8 cellular contexts compared by ENCODE assay signal in the genomic region with DNA sequence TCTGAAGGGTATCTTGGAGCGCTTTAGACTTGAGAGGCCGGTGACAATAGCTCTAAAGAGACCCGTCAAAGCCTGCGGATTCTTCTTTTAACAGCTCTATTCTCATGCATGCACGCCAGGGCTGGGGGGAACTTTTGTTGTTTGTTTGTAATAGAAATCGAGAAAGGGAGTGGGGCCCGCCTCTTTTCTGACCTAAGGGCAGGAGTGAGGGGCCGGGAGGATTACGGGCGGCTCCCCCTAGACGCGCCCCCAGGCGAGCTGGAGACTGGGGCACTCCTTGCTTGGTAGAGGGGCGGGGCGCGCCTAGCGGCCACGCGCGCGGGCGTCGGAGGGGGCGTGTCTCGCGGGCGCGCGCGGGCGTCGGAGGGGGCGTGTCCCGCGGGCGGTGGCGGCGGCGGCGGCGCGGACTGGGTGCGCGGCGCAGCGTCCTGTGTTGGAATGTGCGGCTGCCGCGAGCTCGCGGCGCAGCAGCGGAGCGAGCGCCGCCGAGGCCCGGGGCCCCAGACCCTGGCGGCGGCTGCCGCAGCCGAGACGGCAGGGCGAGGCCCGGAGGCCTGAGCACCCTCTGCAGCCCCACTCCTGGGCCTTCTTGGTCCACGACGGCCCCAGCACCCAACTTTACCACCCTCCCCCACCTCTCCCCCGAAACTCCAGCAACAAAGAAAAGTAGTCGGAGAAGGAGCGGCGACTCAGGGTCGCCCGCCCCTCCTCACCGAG. TPM values are rescaled to one million over a fixed set of nuclear protein-coding genes. Genes with fewer than 3 reads are reported as not detected.
DNase-seq lines count a peak whose midpoint lies in the region; ATAC-seq and TF ChIP-seq lines count a peak whose summit lies in the region.

A gene with protein sequence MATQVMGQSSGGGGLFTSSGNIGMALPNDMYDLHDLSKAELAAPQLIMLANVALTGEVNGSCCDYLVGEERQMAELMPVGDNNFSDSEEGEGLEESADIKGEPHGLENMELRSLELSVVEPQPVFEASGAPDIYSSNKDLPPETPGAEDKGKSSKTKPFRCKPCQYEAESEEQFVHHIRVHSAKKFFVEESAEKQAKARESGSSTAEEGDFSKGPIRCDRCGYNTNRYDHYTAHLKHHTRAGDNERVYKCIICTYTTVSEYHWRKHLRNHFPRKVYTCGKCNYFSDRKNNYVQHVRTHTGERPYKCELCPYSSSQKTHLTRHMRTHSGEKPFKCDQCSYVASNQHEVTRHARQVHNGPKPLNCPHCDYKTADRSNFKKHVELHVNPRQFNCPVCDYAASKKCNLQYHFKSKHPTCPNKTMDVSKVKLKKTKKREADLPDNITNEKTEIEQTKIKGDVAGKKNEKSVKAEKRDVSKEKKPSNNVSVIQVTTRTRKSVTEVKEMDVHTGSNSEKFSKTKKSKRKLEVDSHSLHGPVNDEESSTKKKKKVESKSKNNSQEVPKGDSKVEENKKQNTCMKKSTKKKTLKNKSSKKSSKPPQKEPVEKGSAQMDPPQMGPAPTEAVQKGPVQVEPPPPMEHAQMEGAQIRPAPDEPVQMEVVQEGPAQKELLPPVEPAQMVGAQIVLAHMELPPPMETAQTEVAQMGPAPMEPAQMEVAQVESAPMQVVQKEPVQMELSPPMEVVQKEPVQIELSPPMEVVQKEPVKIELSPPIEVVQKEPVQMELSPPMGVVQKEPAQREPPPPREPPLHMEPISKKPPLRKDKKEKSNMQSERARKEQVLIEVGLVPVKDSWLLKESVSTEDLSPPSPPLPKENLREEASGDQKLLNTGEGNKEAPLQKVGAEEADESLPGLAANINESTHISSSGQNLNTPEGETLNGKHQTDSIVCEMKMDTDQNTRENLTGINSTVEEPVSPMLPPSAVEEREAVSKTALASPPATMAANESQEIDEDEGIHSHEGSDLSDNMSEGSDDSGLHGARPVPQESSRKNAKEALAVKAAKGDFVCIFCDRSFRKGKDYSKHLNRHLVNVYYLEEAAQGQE (plus strand): TSS at position 412 of the 717 bp plus-strand sequence. CDS start 2,739 bp downstream, outside the sequence.

- H3K27ac ChIP-seq in SK-N-MC: peak within 1 kb of the TSS; percentile 83; the same call in 1 of the 2 replicates

- peaks cover 43% of the 10 kb centered on the region for H3K4me1 Mint-ChIP-seq in activated naive CD4-positive, alpha-beta T cell treated with anti-CD3 and anti-CD28 coated beads for 36 hours (ENCODE audit: low read depth)

- H3K27ac Mint-ChIP-seq in activated naive CD4-positive, alpha-beta T cell treated with anti-CD3 and anti-CD28 coated beads for 36 hours: peak within 1 kb of the TSS; percentile 65

- TF ChIP-seq CTCF in subcutaneous adipose tissue (IDR thresholded peaks at IDR 0.05; ENCODE audit: low read depth): no peak

- peaks cover 17% of the 10 kb centered on the region; the same call in 1 of the 2 replicates for H3K36me3 ChIP-seq in SK-N-MC (ENCODE audit: insufficient read depth, low read length)

- CTCF ChIA-PET in activated naive CD4-positive, alpha-beta T cell treated with anti-CD3 and anti-CD28 coated beads for 36 hours (lab: Charles Lee): interaction anchor here (0.7 to 1.6 kb wide), 4 partner anchors 70 to 484 kb away, joined by 3 to 4 read pairs (median 3); a partner anchor contains a TSS

- DNase-seq in D341Med (ENCODE audit: low spot score): peak; percentile 92
- DNase-seq in HS-27A (ENCODE audit: low read depth): peak; percentile 19
- no peak for DNase-seq in SK-N-MC (ENCODE audit: low read depth, low spot score)
- DNase-seq in activated naive CD4-positive, alpha-beta T cell treated with anti-CD3 and anti-CD28 coated beads for 36 hours: peak; percentile 64
- peak; percentile 88 for DNase-seq in germinal center (ENCODE audit: low spot score)
- peak in 50 of 56 donors; percentile 5 to 82 (median 52) for DNase-seq in nucleus accumbens (lab: John Stamatoyannopoulos, UW)

- no peaks in the 10 kb centered on the region for H3K9me3 ChIP-seq in SK-N-MC (ENCODE audit: low read depth, low read length)

- peak within 1 kb of the TSS; percentile 88 for H3K9ac ChIP-seq in SK-N-MC (ENCODE audit: insufficient read length)

- H3K4me3 Mint-ChIP-seq in activated naive CD4-positive, alpha-beta T cell treated with anti-CD3 and anti-CD28 coated beads for 36 hours: peak within 1 kb of the TSS; percentile 81

- no peaks in the 10 kb centered on the region for H3K9me3 Mint-ChIP-seq in activated naive CD4-positive, alpha-beta T cell treated with anti-CD3 and anti-CD28 coated beads for 36 hours

- no peaks in the 10 kb centered on the region for H3K27me3 Mint-ChIP-seq in activated naive CD4-positive, alpha-beta T cell treated with anti-CD3 and anti-CD28 coated beads for 36 hours (ENCODE audit: low read depth)

- peaks cover 9% of the 10 kb centered on the region for H3K36me3 Mint-ChIP-seq in activated naive CD4-positive, alpha-beta T cell treated with anti-CD3 and anti-CD28 coated beads for 36 hours (ENCODE audit: low read depth)

- H3K4me3 ChIP-seq in SK-N-MC: peak within 1 kb of the TSS; percentile 90

- ATAC-seq in GM19468 (IDR thresholded peaks at IDR 0.05; ENCODE audit: extremely low read depth, unreplicated experiment): peak; percentile 51

- intact Hi-C loops in activated naive CD4-positive, alpha-beta T cell treated with anti-CD3 and anti-CD28 coated beads for 36 hours (cut with micrococcal nuclease): loop anchor here (1.0 to 5.0 kb wide), 6 partner anchors 89 to 1055 kb away; a partner anchor contains a TSS

RNA-seq across cellular contexts. Expression of the gene that starts here (rescaled TPM):
- 10 to 100 TPM; 35.6 to 36.8 TPM for total RNA-seq in activated naive CD4-positive, alpha-beta T cell treated with anti-CD3 and anti-CD28 coated beads for 36 hours
- total RNA-seq in subcutaneous adipose tissue: 10 to 100 TPM; 25.1 to 37.2 (median 32.1) TPM
